Comparison of ENCODE assay signal across 3 cellular contexts in genomic region chr12:48177985-48178384, GRCh38.
TF ChIP-seq lines count a peak whose summit lies in the region.

No MANE protein-coding gene starts in this region.

TF ChIP-seq in SK-N-SH, 30 proteins besides CTCF, POLR2A, EP300 and RAD21:
- TF ChIP-seq, protein P1, sequence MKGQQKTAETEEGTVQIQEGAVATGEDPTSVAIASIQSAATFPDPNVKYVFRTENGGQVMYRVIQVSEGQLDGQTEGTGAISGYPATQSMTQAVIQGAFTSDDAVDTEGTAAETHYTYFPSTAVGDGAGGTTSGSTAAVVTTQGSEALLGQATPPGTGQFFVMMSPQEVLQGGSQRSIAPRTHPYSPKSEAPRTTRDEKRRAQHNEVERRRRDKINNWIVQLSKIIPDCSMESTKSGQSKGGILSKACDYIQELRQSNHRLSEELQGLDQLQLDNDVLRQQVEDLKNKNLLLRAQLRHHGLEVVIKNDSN (IDR thresholded peaks at IDR 0.05; ENCODE audit: borderline replicate concordance, low read depth), result no peak
- TF ChIP-seq TAF1 (IDR thresholded peaks at IDR 0.05; ENCODE audit: borderline replicate concordance, low read depth, low read length) (no peak), TCF12 (IDR thresholded peaks at IDR 0.05) (no peak), JUND (IDR thresholded peaks at IDR 0.05) (no peak), MEF2A (IDR thresholded peaks at IDR 0.05; ENCODE audit: borderline replicate concordance, low read depth) (no peak), TEAD4 (IDR thresholded peaks at IDR 0.05; ENCODE audit: borderline replicate concordance, insufficient read depth) (no peak), SIN3A (IDR thresholded peaks at IDR 0.05; ENCODE audit: borderline replicate concordance, low read depth, low read length) (no peak)
- TF ChIP-seq, protein P2, sequence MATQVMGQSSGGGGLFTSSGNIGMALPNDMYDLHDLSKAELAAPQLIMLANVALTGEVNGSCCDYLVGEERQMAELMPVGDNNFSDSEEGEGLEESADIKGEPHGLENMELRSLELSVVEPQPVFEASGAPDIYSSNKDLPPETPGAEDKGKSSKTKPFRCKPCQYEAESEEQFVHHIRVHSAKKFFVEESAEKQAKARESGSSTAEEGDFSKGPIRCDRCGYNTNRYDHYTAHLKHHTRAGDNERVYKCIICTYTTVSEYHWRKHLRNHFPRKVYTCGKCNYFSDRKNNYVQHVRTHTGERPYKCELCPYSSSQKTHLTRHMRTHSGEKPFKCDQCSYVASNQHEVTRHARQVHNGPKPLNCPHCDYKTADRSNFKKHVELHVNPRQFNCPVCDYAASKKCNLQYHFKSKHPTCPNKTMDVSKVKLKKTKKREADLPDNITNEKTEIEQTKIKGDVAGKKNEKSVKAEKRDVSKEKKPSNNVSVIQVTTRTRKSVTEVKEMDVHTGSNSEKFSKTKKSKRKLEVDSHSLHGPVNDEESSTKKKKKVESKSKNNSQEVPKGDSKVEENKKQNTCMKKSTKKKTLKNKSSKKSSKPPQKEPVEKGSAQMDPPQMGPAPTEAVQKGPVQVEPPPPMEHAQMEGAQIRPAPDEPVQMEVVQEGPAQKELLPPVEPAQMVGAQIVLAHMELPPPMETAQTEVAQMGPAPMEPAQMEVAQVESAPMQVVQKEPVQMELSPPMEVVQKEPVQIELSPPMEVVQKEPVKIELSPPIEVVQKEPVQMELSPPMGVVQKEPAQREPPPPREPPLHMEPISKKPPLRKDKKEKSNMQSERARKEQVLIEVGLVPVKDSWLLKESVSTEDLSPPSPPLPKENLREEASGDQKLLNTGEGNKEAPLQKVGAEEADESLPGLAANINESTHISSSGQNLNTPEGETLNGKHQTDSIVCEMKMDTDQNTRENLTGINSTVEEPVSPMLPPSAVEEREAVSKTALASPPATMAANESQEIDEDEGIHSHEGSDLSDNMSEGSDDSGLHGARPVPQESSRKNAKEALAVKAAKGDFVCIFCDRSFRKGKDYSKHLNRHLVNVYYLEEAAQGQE (IDR thresholded peaks at IDR 0.05; ENCODE audit: low read depth, low read length), result peak; percentile 66; the same call in 1 of the 2 replicates
- TF ChIP-seq, protein P3, sequence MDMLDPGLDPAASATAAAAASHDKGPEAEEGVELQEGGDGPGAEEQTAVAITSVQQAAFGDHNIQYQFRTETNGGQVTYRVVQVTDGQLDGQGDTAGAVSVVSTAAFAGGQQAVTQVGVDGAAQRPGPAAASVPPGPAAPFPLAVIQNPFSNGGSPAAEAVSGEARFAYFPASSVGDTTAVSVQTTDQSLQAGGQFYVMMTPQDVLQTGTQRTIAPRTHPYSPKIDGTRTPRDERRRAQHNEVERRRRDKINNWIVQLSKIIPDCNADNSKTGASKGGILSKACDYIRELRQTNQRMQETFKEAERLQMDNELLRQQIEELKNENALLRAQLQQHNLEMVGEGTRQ (IDR thresholded peaks at IDR 0.05; ENCODE audit: borderline replicate concordance, low read depth, low read length), result no peak

TF ChIP-seq in SK-N-SH treated with all-trans-retinoic acid at 6 μM for 48 hours, 23 proteins besides CTCF, POLR2A, EP300 and RAD21 (continues in another document):
- TF ChIP-seq PPARA (CRISPR knock-in tag; IDR thresholded peaks at IDR 0.05; ENCODE audit: borderline replicate concordance) (no peak), BACH2 (CRISPR knock-in tag; IDR thresholded peaks at IDR 0.05; ENCODE audit: borderline replicate concordance) (no peak), CSRNP3 (CRISPR knock-in tag; IDR thresholded peaks at IDR 0.05) (no peak), CSDC2 (CRISPR knock-in tag; IDR thresholded peaks at IDR 0.05) (no peak), ZNF70 (CRISPR knock-in tag; IDR thresholded peaks at IDR 0.05) (no peak), ZNF8 (CRISPR knock-in tag; IDR thresholded peaks at IDR 0.05) (no peak), ESRRG (CRISPR knock-in tag; IDR thresholded peaks at IDR 0.05) (no peak), ZFP3 (CRISPR knock-in tag; IDR thresholded peaks at IDR 0.05) (no peak), ISL1 (CRISPR knock-in tag; IDR thresholded peaks at IDR 0.05) (no peak), RARB (CRISPR knock-in tag; IDR thresholded peaks at IDR 0.05) (no peak), ZFP30 (CRISPR knock-in tag; IDR thresholded peaks at IDR 0.05) (no peak), POU6F1 (CRISPR knock-in tag; IDR thresholded peaks at IDR 0.05; ENCODE audit: borderline replicate concordance, low read depth) (no peak), GLIS3 (CRISPR knock-in tag; IDR thresholded peaks at IDR 0.05) (no peak), SNAI2 (CRISPR knock-in tag; IDR thresholded peaks at IDR 0.05) (no peak)
- TF ChIP-seq, protein P4, sequence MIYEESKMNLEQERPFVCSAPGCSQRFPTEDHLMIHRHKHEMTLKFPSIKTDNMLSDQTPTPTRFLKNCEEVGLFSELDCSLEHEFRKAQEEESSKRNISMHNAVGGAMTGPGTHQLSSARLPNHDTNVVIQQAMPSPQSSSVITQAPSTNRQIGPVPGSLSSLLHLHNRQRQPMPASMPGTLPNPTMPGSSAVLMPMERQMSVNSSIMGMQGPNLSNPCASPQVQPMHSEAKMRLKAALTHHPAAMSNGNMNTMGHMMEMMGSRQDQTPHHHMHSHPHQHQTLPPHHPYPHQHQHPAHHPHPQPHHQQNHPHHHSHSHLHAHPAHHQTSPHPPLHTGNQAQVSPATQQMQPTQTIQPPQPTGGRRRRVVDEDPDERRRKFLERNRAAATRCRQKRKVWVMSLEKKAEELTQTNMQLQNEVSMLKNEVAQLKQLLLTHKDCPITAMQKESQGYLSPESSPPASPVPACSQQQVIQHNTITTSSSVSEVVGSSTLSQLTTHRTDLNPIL (CRISPR knock-in tag; IDR thresholded peaks at IDR 0.05; ENCODE audit: low read depth), result no peak
- TF ChIP-seq, protein P5, sequence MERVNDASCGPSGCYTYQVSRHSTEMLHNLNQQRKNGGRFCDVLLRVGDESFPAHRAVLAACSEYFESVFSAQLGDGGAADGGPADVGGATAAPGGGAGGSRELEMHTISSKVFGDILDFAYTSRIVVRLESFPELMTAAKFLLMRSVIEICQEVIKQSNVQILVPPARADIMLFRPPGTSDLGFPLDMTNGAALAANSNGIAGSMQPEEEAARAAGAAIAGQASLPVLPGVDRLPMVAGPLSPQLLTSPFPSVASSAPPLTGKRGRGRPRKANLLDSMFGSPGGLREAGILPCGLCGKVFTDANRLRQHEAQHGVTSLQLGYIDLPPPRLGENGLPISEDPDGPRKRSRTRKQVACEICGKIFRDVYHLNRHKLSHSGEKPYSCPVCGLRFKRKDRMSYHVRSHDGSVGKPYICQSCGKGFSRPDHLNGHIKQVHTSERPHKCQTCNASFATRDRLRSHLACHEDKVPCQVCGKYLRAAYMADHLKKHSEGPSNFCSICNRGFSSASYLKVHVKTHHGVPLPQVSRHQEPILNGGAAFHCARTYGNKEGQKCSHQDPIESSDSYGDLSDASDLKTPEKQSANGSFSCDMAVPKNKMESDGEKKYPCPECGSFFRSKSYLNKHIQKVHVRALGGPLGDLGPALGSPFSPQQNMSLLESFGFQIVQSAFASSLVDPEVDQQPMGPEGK (CRISPR knock-in tag; IDR thresholded peaks at IDR 0.05; ENCODE audit: borderline replicate concordance), result no peak

TF ChIP-seq in GM12878, 131 proteins besides CTCF, POLR2A, EP300 and RAD21:
- TF ChIP-seq, protein P6, sequence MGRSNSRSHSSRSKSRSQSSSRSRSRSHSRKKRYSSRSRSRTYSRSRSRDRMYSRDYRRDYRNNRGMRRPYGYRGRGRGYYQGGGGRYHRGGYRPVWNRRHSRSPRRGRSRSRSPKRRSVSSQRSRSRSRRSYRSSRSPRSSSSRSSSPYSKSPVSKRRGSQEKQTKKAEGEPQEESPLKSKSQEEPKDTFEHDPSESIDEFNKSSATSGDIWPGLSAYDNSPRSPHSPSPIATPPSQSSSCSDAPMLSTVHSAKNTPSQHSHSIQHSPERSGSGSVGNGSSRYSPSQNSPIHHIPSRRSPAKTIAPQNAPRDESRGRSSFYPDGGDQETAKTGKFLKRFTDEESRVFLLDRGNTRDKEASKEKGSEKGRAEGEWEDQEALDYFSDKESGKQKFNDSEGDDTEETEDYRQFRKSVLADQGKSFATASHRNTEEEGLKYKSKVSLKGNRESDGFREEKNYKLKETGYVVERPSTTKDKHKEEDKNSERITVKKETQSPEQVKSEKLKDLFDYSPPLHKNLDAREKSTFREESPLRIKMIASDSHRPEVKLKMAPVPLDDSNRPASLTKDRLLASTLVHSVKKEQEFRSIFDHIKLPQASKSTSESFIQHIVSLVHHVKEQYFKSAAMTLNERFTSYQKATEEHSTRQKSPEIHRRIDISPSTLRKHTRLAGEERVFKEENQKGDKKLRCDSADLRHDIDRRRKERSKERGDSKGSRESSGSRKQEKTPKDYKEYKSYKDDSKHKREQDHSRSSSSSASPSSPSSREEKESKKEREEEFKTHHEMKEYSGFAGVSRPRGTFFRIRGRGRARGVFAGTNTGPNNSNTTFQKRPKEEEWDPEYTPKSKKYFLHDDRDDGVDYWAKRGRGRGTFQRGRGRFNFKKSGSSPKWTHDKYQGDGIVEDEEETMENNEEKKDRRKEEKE (IDR thresholded peaks at IDR 0.05), result no peak
- TF ChIP-seq, protein P2 (IDR thresholded peaks at IDR 0.05; ENCODE audit: low read depth, low read length), result peak; percentile 50; the same call in 1 of the 2 replicates
- TF ChIP-seq, protein P7, sequence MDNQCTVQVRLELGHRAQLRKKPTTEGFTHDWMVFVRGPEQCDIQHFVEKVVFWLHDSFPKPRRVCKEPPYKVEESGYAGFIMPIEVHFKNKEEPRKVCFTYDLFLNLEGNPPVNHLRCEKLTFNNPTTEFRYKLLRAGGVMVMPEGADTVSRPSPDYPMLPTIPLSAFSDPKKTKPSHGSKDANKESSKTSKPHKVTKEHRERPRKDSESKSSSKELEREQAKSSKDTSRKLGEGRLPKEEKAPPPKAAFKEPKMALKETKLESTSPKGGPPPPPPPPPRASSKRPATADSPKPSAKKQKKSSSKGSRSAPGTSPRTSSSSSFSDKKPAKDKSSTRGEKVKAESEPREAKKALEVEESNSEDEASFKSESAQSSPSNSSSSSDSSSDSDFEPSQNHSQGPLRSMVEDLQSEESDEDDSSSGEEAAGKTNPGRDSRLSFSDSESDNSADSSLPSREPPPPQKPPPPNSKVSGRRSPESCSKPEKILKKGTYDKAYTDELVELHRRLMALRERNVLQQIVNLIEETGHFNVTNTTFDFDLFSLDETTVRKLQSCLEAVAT (IDR thresholded peaks at IDR 0.05), result no peak
TF ChIP-seq in GM12878: peak in this region for 1.
